Comparison of ENCODE assay signal across 13 cellular contexts in genomic region chr12:22858849-22859569, GRCh38.
DNase-seq lines count a peak whose midpoint lies in the region; ATAC-seq, FAIRE-seq and TF ChIP-seq lines count a peak whose summit lies in the region.
"Had no signal": no experiment of that assay in that cellular context is flagged by ENCODE, and none has a peak within 500 bp of the region (broad histone marks: within the 10 kb centered on the region; RNA-seq: fewer than 3 reads in every experiment).

No MANE protein-coding gene starts in this region.

- TF ChIP-seq CTCF in cardiac fibroblast (IDR thresholded peaks at IDR 0.05; ENCODE audit: low read depth, low read length) (no peak), omental fat pad (IDR thresholded peaks at IDR 0.05) (no peak)

- peak; percentile 36 for FAIRE-seq in HTR-8/SVneo (lab: Jason Lieb, UNC)

- intact Hi-C loops in posterior vena cava (cut with DNase I): no loop called here

- DNase-seq in HTR-8/SVneo (ENCODE audit: insufficient read length, low spot score) (no peak), cardiac fibroblast (ENCODE audit: low read depth in 2 of 2) (peak; percentile 57 to 76), omental fat pad (ENCODE audit: low spot score) (no peak), activated gamma-delta T cell (lab: John Stamatoyannopoulos, UW) (no peak), posterior vena cava (ENCODE audit: low spot score) (no peak)
- DNase-seq: activated naive CD8-positive, alpha-beta T cell treated with anti-CD3 and anti-CD28 coated beads for 36 hours; CD8-positive, alpha-beta memory T cell; lower lobe of right lung; NCI-H510A; stimulated activated naive CD8-positive, alpha-beta T cell treated with anti-CD3 and anti-CD28 coated beads, Interleukin-15, Interleukin-2, amounts not matched to agents 100 U/mL and 50 U/mL, for 24 hours had no signal

- no peak overlapping the region for H3K4me3 ChIP-seq in cardiac fibroblast (replicated peaks in 1 of 2; ENCODE audit: low read depth in 2 of 2, low read length in 2 of 2)
- H3K4me3 ChIP-seq: lower lobe of right lung, vagina had no signal

- peak; percentile 47 for ATAC-seq in GM18498 (IDR thresholded peaks at IDR 0.05; ENCODE audit: unreplicated experiment)
- ATAC-seq in omental fat pad (ENCODE audit: low FRiP score): peak; percentile 49
- ATAC-seq in HG02938 (IDR thresholded peaks at IDR 0.05; ENCODE audit: unreplicated experiment): no peak
- ATAC-seq: lower lobe of right lung; stimulated activated naive CD8-positive, alpha-beta T cell treated with anti-CD3 and anti-CD28 coated beads, Interleukin-15, Interleukin-2, amounts not matched to agents 100 U/mL and 50 U/mL, for 24 hours had no signal

Comparison
In these comparisons a context has a peak if more than half of its experiments do, and no peak if none do; other contexts are left out.
1. DNase-seq: peak in cardiac fibroblast (2 of 2); none in HTR-8/SVneo (single experiment), omental fat pad (single experiment), activated gamma-delta T cell (single experiment) and posterior vena cava (single experiment).